ENCODE assay signal across 16 cellular contexts in genomic region chr12:131796411-131796736, GRCh38. TPM values are rescaled to one million over a fixed set of nuclear protein-coding genes. Genes with fewer than 3 reads are reported as not detected.
DNase-seq lines count a peak whose midpoint lies in the region; ATAC-seq and TF ChIP-seq lines count a peak whose summit lies in the region.
"Had no signal": no experiment of that assay in that cellular context is flagged by ENCODE, and none has a peak within 500 bp of the region (broad histone marks: within the 10 kb centered on the region; RNA-seq: fewer than 3 reads in every experiment).

No MANE protein-coding gene starts in this region.

- H3K36me3 ChIP-seq in iPS-20b (ENCODE audit: insufficient read depth, low read depth, low read length) = peaks cover 69% of the 10 kb centered on the region
- H3K36me3 ChIP-seq in mammary epithelial cell (ENCODE audit: insufficient read depth, low read length) = peaks cover 6% of the 10 kb centered on the region

- H3K27me3 ChIP-seq in iPS-20b (ENCODE audit: insufficient read depth, low read length) (no peaks in the 10 kb centered on the region), mammary epithelial cell (ENCODE audit: insufficient read depth, low read length) (no peaks in the 10 kb centered on the region)

- no peaks in the 10 kb centered on the region for H4K20me1 ChIP-seq in mammary epithelial cell (ENCODE audit: insufficient read depth, low read length)

- no peaks in the 10 kb centered on the region for H3K9me3 Mint-ChIP-seq in activated CD8-positive, alpha-beta T cell treated with anti-CD3 and anti-CD28 coated beads, Interleukin-2, amount 10 ng/mL, durations not matched to agents 7 days and 5 days (ENCODE audit: insufficient read depth)
- H3K9me3 Mint-ChIP-seq in activated CD8-positive, alpha-beta T cell treated with anti-CD3 and anti-CD28 coated beads for 36 hours = no peaks in the 10 kb centered on the region
- no peaks in the 10 kb centered on the region for H3K9me3 Mint-ChIP-seq in activated B cell treated with CpG ODN at 0.5 μM for 24 hours
- H3K9me3 Mint-ChIP-seq in stimulated activated effector memory CD8-positive, alpha-beta T cell treated with anti-CD3 and anti-CD28 coated beads, Interleukin-12 subunit alpha, Interleukin-12 subunit beta, amount 100 ng/mL, for 72 hours = no peaks in the 10 kb centered on the region

- ATAC-seq in activated CD8-positive, alpha-beta T cell treated with anti-CD3 and anti-CD28 coated beads, Interleukin-2, amount 10 ng/mL, durations not matched to agents 7 days and 5 days = no peak
- no peak for ATAC-seq in activated CD8-positive, alpha-beta T cell treated with anti-CD3 and anti-CD28 coated beads for 36 hours
- no peak for ATAC-seq in activated B cell treated with CpG ODN at 0.5 μM for 24 hours (ENCODE audit: low read depth)
- no peak for ATAC-seq in stimulated activated effector memory CD8-positive, alpha-beta T cell treated with anti-CD3 and anti-CD28 coated beads, Interleukin-12 subunit alpha, Interleukin-12 subunit beta, amount 100 ng/mL, for 72 hours
- ATAC-seq: Panc1 had no signal

- H3K4me2 ChIP-seq in mammary epithelial cell (ENCODE audit: insufficient read depth, low read depth, low read length) = no peak overlapping the region
- H3K4me2 ChIP-seq: KMS-11 had no signal

- DNase-seq in activated CD8-positive, alpha-beta T cell treated with anti-CD3 and anti-CD28 coated beads, Interleukin-2, amount 10 ng/mL, durations not matched to agents 7 days and 5 days = no peak
- DNase-seq in activated CD8-positive, alpha-beta T cell treated with anti-CD3 and anti-CD28 coated beads for 36 hours = no peak
- DNase-seq in activated B cell treated with CpG ODN at 0.5 μM for 24 hours (no peak), mammary epithelial cell (no peak), pons (ENCODE audit: low spot score) (no peak)
- no peak for DNase-seq in stimulated activated effector memory CD8-positive, alpha-beta T cell treated with anti-CD3 and anti-CD28 coated beads, Interleukin-12 subunit alpha, Interleukin-12 subunit beta, amount 100 ng/mL, for 72 hours (ENCODE audit: low spot score in 2 of 2)
- DNase-seq in stimulated activated naive CD4-positive, alpha-beta T cell treated with Interleukin-2 at 50 U/mL for 16 hours (lab: John Stamatoyannopoulos, UW) = no peak
- DNase-seq: DMS 273 treated with DMSO at 0.1 percent for 48 hours, GDM1, NCI-H1436, NCI-H2081 treated with DMSO at 0.1 percent for 48 hours, NCI-H524 had no signal

- H3K4me3 ChIP-seq in iPS-20b (ENCODE audit: low read length) (no peak overlapping the region), mammary epithelial cell (replicated peaks in 1 of 3; ENCODE audit: insufficient read depth in 1 of 3, low read depth in 2 of 3, low read length in 3 of 3) (no peak overlapping the region)

- POLR2A ChIA-PET in activated CD8-positive, alpha-beta T cell treated with anti-CD3 and anti-CD28 coated beads, Interleukin-2, amount 10 ng/mL, durations not matched to agents 7 days and 5 days (lab: Charles Lee) = no interaction called here
- POLR2A ChIA-PET in activated CD8-positive, alpha-beta T cell treated with anti-CD3 and anti-CD28 coated beads for 36 hours (lab: Charles Lee) = no interaction called here
- POLR2A ChIA-PET in activated B cell treated with CpG ODN at 0.5 μM for 24 hours (lab: Charles Lee) = no interaction called here

- H3K27ac Mint-ChIP-seq in activated CD8-positive, alpha-beta T cell treated with anti-CD3 and anti-CD28 coated beads, Interleukin-2, amount 10 ng/mL, durations not matched to agents 7 days and 5 days = peak overlapping the region; percentile 42
- no peak overlapping the region for H3K27ac Mint-ChIP-seq in activated CD8-positive, alpha-beta T cell treated with anti-CD3 and anti-CD28 coated beads for 36 hours
- H3K27ac Mint-ChIP-seq in activated B cell treated with CpG ODN at 0.5 μM for 24 hours = peak overlapping the region; percentile 27
- H3K27ac Mint-ChIP-seq in stimulated activated effector memory CD8-positive, alpha-beta T cell treated with anti-CD3 and anti-CD28 coated beads, Interleukin-12 subunit alpha, Interleukin-12 subunit beta, amount 100 ng/mL, for 72 hours = peak overlapping the region; percentile 52

- H3K4me1 Mint-ChIP-seq in activated CD8-positive, alpha-beta T cell treated with anti-CD3 and anti-CD28 coated beads, Interleukin-2, amount 10 ng/mL, durations not matched to agents 7 days and 5 days (ENCODE audit: low read depth) = no peaks in the 10 kb centered on the region
- H3K4me1 Mint-ChIP-seq in activated CD8-positive, alpha-beta T cell treated with anti-CD3 and anti-CD28 coated beads for 36 hours (ENCODE audit: low read depth) = no peaks in the 10 kb centered on the region
- peaks cover 21% of the 10 kb centered on the region for H3K4me1 Mint-ChIP-seq in activated B cell treated with CpG ODN at 0.5 μM for 24 hours
- H3K4me1 Mint-ChIP-seq in stimulated activated effector memory CD8-positive, alpha-beta T cell treated with anti-CD3 and anti-CD28 coated beads, Interleukin-12 subunit alpha, Interleukin-12 subunit beta, amount 100 ng/mL, for 72 hours = peaks cover 6% of the 10 kb centered on the region

- 73% methylated on average over 6 of the region's 6 CpGs for WGBS in mammary epithelial cell (ENCODE audit: low coverage, missing lambda C conversion rate)

- H3K4me3 Mint-ChIP-seq in activated CD8-positive, alpha-beta T cell treated with anti-CD3 and anti-CD28 coated beads, Interleukin-2, amount 10 ng/mL, durations not matched to agents 7 days and 5 days = no peak overlapping the region
- H3K4me3 Mint-ChIP-seq in activated CD8-positive, alpha-beta T cell treated with anti-CD3 and anti-CD28 coated beads for 36 hours = no peak overlapping the region
- no peak overlapping the region for H3K4me3 Mint-ChIP-seq in activated B cell treated with CpG ODN at 0.5 μM for 24 hours
- no peak overlapping the region for H3K4me3 Mint-ChIP-seq in stimulated activated effector memory CD8-positive, alpha-beta T cell treated with anti-CD3 and anti-CD28 coated beads, Interleukin-12 subunit alpha, Interleukin-12 subunit beta, amount 100 ng/mL, for 72 hours

- in situ Hi-C loops in mammary epithelial cell (cut with MboI; ENCODE audit: low sequenced_read_pairs in 2 of 2) = no loop called here

- peaks cover 38% of the 10 kb centered on the region for H3K36me3 Mint-ChIP-seq in activated CD8-positive, alpha-beta T cell treated with anti-CD3 and anti-CD28 coated beads, Interleukin-2, amount 10 ng/mL, durations not matched to agents 7 days and 5 days (ENCODE audit: low read depth)
- peaks cover 43% of the 10 kb centered on the region for H3K36me3 Mint-ChIP-seq in activated CD8-positive, alpha-beta T cell treated with anti-CD3 and anti-CD28 coated beads for 36 hours (ENCODE audit: low read depth)
- peaks cover 82% of the 10 kb centered on the region for H3K36me3 Mint-ChIP-seq in activated B cell treated with CpG ODN at 0.5 μM for 24 hours (ENCODE audit: low read depth)
- peaks cover 85% of the 10 kb centered on the region for H3K36me3 Mint-ChIP-seq in stimulated activated effector memory CD8-positive, alpha-beta T cell treated with anti-CD3 and anti-CD28 coated beads, Interleukin-12 subunit alpha, Interleukin-12 subunit beta, amount 100 ng/mL, for 72 hours

- peak overlapping the region; percentile 59 for H3K27ac ChIP-seq in iPS-20b (ENCODE audit: low read length)
- no peak overlapping the region for H3K27ac ChIP-seq in mammary epithelial cell (ENCODE audit: insufficient read depth, low read depth, low read length)
- H3K27ac ChIP-seq: 22Rv1, KMS-11 had no signal

- no peaks in the 10 kb centered on the region for H3K27me3 Mint-ChIP-seq in activated CD8-positive, alpha-beta T cell treated with anti-CD3 and anti-CD28 coated beads, Interleukin-2, amount 10 ng/mL, durations not matched to agents 7 days and 5 days (ENCODE audit: low read depth)
- no peaks in the 10 kb centered on the region for H3K27me3 Mint-ChIP-seq in activated CD8-positive, alpha-beta T cell treated with anti-CD3 and anti-CD28 coated beads for 36 hours
- no peaks in the 10 kb centered on the region for H3K27me3 Mint-ChIP-seq in activated B cell treated with CpG ODN at 0.5 μM for 24 hours

- dilution Hi-C loops in mammary epithelial cell (cut with HindIII; ENCODE audit: low sequenced_read_pairs) = no loop called here

- no peak for TF ChIP-seq CTCF in activated CD8-positive, alpha-beta T cell treated with anti-CD3 and anti-CD28 coated beads for 36 hours (IDR thresholded peaks at IDR 0.05)
- TF ChIP-seq CTCF in activated B cell treated with CpG ODN at 0.5 μM for 24 hours (IDR thresholded peaks at IDR 0.05) (no peak), mammary epithelial cell (conservative IDR thresholded peaks at IDR 0.05 in 1 of 2, IDR thresholded peaks at IDR 0.05 in 1 of 2; ENCODE audit: extremely low read depth in 1 of 2, insufficient read depth in 1 of 2, low read depth in 1 of 2, low read length in 2 of 2) (no peak)

- no peak overlapping the region for H2AFZ ChIP-seq in mammary epithelial cell (ENCODE audit: low read depth, low read length)

- H3K9ac ChIP-seq in iPS-20b (ENCODE audit: low read depth, low read length) = no peak overlapping the region
- H3K9ac ChIP-seq in mammary epithelial cell (ENCODE audit: insufficient read depth, low read length) = no peak overlapping the region
- H3K9ac ChIP-seq: KMS-11 had no signal

- H3K9me3 ChIP-seq in iPS-20b (ENCODE audit: insufficient read depth, low read depth, low read length) (no peaks in the 10 kb centered on the region), mammary epithelial cell (replicated peaks; ENCODE audit: insufficient read depth, low read length) (no peaks in the 10 kb centered on the region)

- no TSS peak for BruUV-seq in mammary epithelial cell (replicated peaks; lab: Mats Ljungman, UMichigan)

- no peaks in the 10 kb centered on the region for H3K79me2 ChIP-seq in mammary epithelial cell (ENCODE audit: insufficient read depth, low read length)

- intact Hi-C loops in activated CD8-positive, alpha-beta T cell treated with anti-CD3 and anti-CD28 coated beads for 36 hours (cut with micrococcal nuclease) = no loop called here
- intact Hi-C loops in activated B cell treated with CpG ODN at 0.5 μM for 24 hours (cut with micrococcal nuclease) = no loop called here
- intact Hi-C loops in mammary epithelial cell (cut with micrococcal nuclease) = no loop called here

- CTCF ChIA-PET in activated CD8-positive, alpha-beta T cell treated with anti-CD3 and anti-CD28 coated beads, Interleukin-2, amount 10 ng/mL, durations not matched to agents 7 days and 5 days (lab: Charles Lee) = interaction anchor here (0.7 kb wide), 1 partner anchor 16 kb away, joined by 4 read pairs; no protein-coding TSS in a partner anchor
- CTCF ChIA-PET in activated CD8-positive, alpha-beta T cell treated with anti-CD3 and anti-CD28 coated beads for 36 hours (lab: Charles Lee) = no interaction called here
- CTCF ChIA-PET in activated B cell treated with CpG ODN at 0.5 μM for 24 hours (lab: Charles Lee) = no interaction called here
- CTCF ChIA-PET in mammary epithelial cell (lab: Charles Lee; ENCODE audit: low non-redundant PET) = no interaction called here

- H3K4me1 ChIP-seq in iPS-20b (ENCODE audit: insufficient read depth, low read length) (peaks cover 12% of the 10 kb centered on the region), mammary epithelial cell (ENCODE audit: insufficient read depth, low read length) (no peaks in the 10 kb centered on the region)

RNA-seq across cellular contexts. Expression of gene MMP17, which starts 31.8 kb away (rescaled TPM):
- not detected for total RNA-seq in activated CD8-positive, alpha-beta T cell treated with anti-CD3 and anti-CD28 coated beads, Interleukin-2, amount 10 ng/mL, durations not matched to agents 7 days and 5 days
- under 1 TPM in 1 of 2 experiments, not detected in 1; 0.60 TPM for total RNA-seq in activated CD8-positive, alpha-beta T cell treated with anti-CD3 and anti-CD28 coated beads for 36 hours
- total RNA-seq in activated B cell treated with CpG ODN at 0.5 μM for 24 hours (8.2 and 11.3 TPM in 2 replicates), mammary epithelial cell (10 to 100 TPM in 1 of 2 donors, under 1 TPM in 1; 0.50 to 11.3 TPM)
- polyA plus RNA-seq in mammary epithelial cell = 8.1 TPM
- 0.57 TPM for polyA minus RNA-seq in mammary epithelial cell
